ENCODE assay signal across 8 cellular contexts in the genomic region with DNA sequence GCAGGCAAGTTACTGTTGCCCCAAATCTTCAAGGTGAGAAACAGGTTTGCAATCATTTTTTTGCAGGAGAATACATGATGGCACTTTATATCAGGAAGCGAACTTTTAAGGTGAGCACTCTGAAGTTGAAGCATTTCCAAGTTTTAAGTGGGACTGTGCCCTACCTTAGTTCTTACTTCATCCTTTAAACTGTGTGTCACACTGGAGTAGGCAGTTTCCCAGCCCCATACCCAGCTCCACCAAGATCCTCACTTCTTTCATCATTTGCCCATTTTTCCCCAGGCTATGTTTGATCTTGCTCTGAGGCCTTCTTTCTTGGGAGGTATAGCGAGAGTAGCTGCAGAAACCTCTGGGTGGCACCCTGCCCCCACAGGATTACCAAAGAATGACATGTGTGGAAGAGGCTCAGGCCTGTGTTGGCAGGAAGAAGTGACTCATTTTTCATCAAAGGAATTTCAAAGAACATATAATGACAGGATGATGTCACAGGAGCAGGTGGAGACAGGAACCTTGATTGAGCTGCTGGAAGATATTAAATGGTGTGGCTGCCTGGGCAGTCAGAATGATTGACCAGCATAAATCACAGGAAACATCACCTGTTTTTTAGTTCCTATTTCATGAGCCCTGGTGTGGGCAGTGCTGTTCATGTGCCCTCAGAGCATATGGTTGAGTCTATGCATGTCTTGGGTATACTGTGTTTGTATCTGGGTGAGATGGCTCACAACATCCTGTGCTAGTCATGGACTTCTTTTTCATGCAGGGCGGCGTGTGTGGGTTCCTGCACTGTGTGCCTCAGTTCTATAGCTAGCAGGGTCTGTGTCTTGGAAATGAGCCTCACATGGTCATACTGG. TPM values are rescaled to one million over a fixed set of nuclear protein-coding genes. Genes with fewer than 3 reads are reported as not detected.
DNase-seq lines count a peak whose midpoint lies in the region; ATAC-seq and TF ChIP-seq lines count a peak whose summit lies in the region.

No MANE protein-coding gene starts in this region.

- H3K27ac Mint-ChIP-seq in CD4-positive, alpha-beta T cell, result peak overlapping the region; percentile 89
- peak overlapping the region; percentile 96 for H3K27ac Mint-ChIP-seq in stimulated activated effector memory CD8-positive, alpha-beta T cell treated with anti-CD3 and anti-CD28 coated beads, Interleukin-12 subunit alpha, Interleukin-12 subunit beta, amount 100 ng/mL, for 72 hours

- H3K27me3 ChIP-seq in CD4-positive, alpha-beta T cell (ENCODE audit: control insufficient read depth, insufficient read depth, low read length), result no peaks in the 10 kb centered on the region
- no peaks in the 10 kb centered on the region for H3K27me3 ChIP-seq in colonic mucosa

- peak overlapping the region in 1 of 2 donors; percentile 38 for H3K9ac ChIP-seq in colonic mucosa (ENCODE audit: low read depth in 2 of 2, low read length in 2 of 2)

- POLR2A ChIA-PET in CD4-positive, alpha-beta T cell (lab: Charles Lee), result interaction anchor here (0.8 to 2.8 kb wide), 9 partner anchors 9 to 107 kb away, joined by 3 to 32 read pairs (median 6); partner anchors contain the start of gene MACF1

- CTCF ChIA-PET in CD4-positive, alpha-beta T cell (lab: Charles Lee), result interaction anchor here (0.6 to 13.8 kb wide), 29 partner anchors 10 to 1643 kb away, joined by 3 to 376 read pairs (median 5); partner anchors contain the start of gene MACF1

- TF ChIP-seq CTCF in CD4-positive, alpha-beta T cell (IDR thresholded peaks at IDR 0.05), result peak; percentile 87
- TF ChIP-seq CTCF in colonic mucosa (IDR thresholded peaks at IDR 0.05), result peak; percentile 54
- peak; percentile 40 for TF ChIP-seq CTCF in mucosa of descending colon (IDR thresholded peaks at IDR 0.05)

- DNase-seq in CD4-positive, alpha-beta T cell, result peak; percentile 67 to 87 (median 80)
- DNase-seq in HCEC 1CT (peak; percentile 86), NCI-H345 (lab: John Stamatoyannopoulos, UW) (peak; percentile 38), colonic mucosa (peak; percentile 77), mucosa of descending colon (peak; percentile 68 to 75 (median 71))
- DNase-seq in activated CD4-positive, alpha-beta T cell treated with anti-CD3 and anti-CD28 coated beads for 24 hours (ENCODE audit: low read depth in 2 of 2), result peak; percentile 65 to 78
- peak; percentile 45 to 78 for DNase-seq in stimulated activated effector memory CD8-positive, alpha-beta T cell treated with anti-CD3 and anti-CD28 coated beads, Interleukin-12 subunit alpha, Interleukin-12 subunit beta, amount 100 ng/mL, for 72 hours (ENCODE audit: low spot score in 2 of 2)

- H3K36me3 ChIP-seq in colonic mucosa, result no peaks in the 10 kb centered on the region
- H3K36me3 ChIP-seq in mucosa of descending colon (ENCODE audit: low read depth), result no peaks in the 10 kb centered on the region

- no peaks in the 10 kb centered on the region for H3K36me3 Mint-ChIP-seq in CD4-positive, alpha-beta T cell (ENCODE audit: low read depth)
- H3K36me3 Mint-ChIP-seq in stimulated activated effector memory CD8-positive, alpha-beta T cell treated with anti-CD3 and anti-CD28 coated beads, Interleukin-12 subunit alpha, Interleukin-12 subunit beta, amount 100 ng/mL, for 72 hours, result peaks cover 21% of the 10 kb centered on the region

- H3K27ac ChIP-seq in CD4-positive, alpha-beta T cell (ENCODE audit: low read depth, low read length), result peak overlapping the region; percentile 86
- peak overlapping the region; percentile 58 for H3K27ac ChIP-seq in colonic mucosa

- H3K4me3 ChIP-seq in colonic mucosa (no peak overlapping the region), mucosa of descending colon (no peak overlapping the region)

- intact Hi-C loops in CD4-positive, alpha-beta T cell (cut with DNase I, micrococcal nuclease), result loop anchor here (1.0 to 5.0 kb wide), 6 partner anchors 9 to 229 kb away; no protein-coding TSS in a partner anchor
- intact Hi-C loops in colonic mucosa (cut with DNase I) (no loop called here), mucosa of descending colon (cut with DNase I, micrococcal nuclease) (no loop called here)

- no peaks in the 10 kb centered on the region for H3K4me1 ChIP-seq in colonic mucosa
- H3K4me1 ChIP-seq in mucosa of descending colon (ENCODE audit: low read depth), result peaks cover 11% of the 10 kb centered on the region

- H3K4me3 Mint-ChIP-seq in CD4-positive, alpha-beta T cell, result no peak overlapping the region
- H3K4me3 Mint-ChIP-seq in stimulated activated effector memory CD8-positive, alpha-beta T cell treated with anti-CD3 and anti-CD28 coated beads, Interleukin-12 subunit alpha, Interleukin-12 subunit beta, amount 100 ng/mL, for 72 hours, result peak overlapping the region; percentile 57

- no peaks in the 10 kb centered on the region for H3K27me3 Mint-ChIP-seq in CD4-positive, alpha-beta T cell

- H3K9me3 Mint-ChIP-seq in CD4-positive, alpha-beta T cell, result no peaks in the 10 kb centered on the region
- H3K9me3 Mint-ChIP-seq in stimulated activated effector memory CD8-positive, alpha-beta T cell treated with anti-CD3 and anti-CD28 coated beads, Interleukin-12 subunit alpha, Interleukin-12 subunit beta, amount 100 ng/mL, for 72 hours, result no peaks in the 10 kb centered on the region

- no peaks in the 10 kb centered on the region for H3K9me3 ChIP-seq in CD4-positive, alpha-beta T cell (ENCODE audit: control insufficient read depth, low read length)
- H3K9me3 ChIP-seq in colonic mucosa (no peaks in the 10 kb centered on the region), mucosa of descending colon (no peaks in the 10 kb centered on the region)

- ATAC-seq in CD4-positive, alpha-beta T cell (ENCODE audit: poor library complexity), result peak; percentile 89
- ATAC-seq in mucosa of descending colon (peak; percentile 97), HG02642 (IDR thresholded peaks at IDR 0.05; ENCODE audit: poor library complexity, unreplicated experiment) (no peak)
- ATAC-seq in stimulated activated effector memory CD8-positive, alpha-beta T cell treated with anti-CD3 and anti-CD28 coated beads, Interleukin-12 subunit alpha, Interleukin-12 subunit beta, amount 100 ng/mL, for 72 hours, result peak; percentile 89

- peaks cover 42% of the 10 kb centered on the region for H3K4me1 Mint-ChIP-seq in CD4-positive, alpha-beta T cell (ENCODE audit: low read depth)
- peaks cover 53% of the 10 kb centered on the region for H3K4me1 Mint-ChIP-seq in stimulated activated effector memory CD8-positive, alpha-beta T cell treated with anti-CD3 and anti-CD28 coated beads, Interleukin-12 subunit alpha, Interleukin-12 subunit beta, amount 100 ng/mL, for 72 hours

RNA-seq across cellular contexts. Expression of gene MACF1, which starts 20.8 kb away (rescaled TPM):
- total RNA-seq in CD4-positive, alpha-beta T cell, result 100 to 1,000 TPM; 248 to 252 TPM
- total RNA-seq in colonic mucosa (100 to 1,000 TPM; 107 to 148 TPM), mucosa of descending colon (100 to 1,000 TPM; 146 to 362 (median 156) TPM)

Comparison
In these comparisons a context has a peak if more than half of its experiments do, and no peak if none do; other contexts are left out.
1. intact Hi-C loops: an anchor here in CD4-positive, alpha-beta T cell (1.0 to 5.0 kb wide); none called in colonic mucosa and mucosa of descending colon.